22 cellular contexts compared by ENCODE assay signal in the genomic region with DNA sequence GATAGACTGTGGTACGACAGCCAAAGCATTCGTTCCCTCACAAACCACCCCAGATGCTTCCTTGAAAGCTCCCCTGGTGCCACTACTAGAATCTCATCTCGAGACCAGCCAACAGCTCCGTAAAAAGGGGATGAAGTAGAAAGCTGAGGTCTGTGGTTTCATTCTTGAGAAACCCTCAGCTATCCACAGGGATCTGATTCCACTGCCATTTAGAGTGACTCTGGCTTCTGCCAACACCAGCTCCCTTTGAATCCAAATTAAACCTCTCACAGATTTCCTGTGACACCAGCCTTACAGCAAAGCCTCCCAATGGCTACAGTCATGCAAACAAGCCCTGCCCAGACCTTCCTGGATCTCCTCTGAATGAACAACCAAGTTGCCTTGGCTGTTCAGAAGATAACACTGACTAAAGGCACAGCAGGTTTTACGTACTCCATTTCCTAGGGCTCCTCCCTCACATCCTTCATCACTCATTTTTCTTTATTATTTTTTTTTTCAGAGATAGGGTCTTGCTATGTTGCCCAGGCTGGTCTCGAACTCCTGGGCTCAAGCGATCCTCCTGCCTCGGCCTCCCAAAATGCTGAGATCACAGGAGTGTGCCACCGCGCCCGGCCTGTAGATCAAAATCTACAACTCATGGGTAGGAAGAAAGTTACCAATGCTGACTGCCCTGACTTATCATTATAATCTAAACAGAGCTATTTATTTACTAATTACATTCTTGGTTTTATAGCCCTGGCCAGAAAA. TPM values are rescaled to one million over a fixed set of nuclear protein-coding genes. Genes with fewer than 3 reads are reported as not detected.
A peak's percentile ranks its signal among the peaks of the same experiment; 100 is the strongest.
DNase-seq lines count a peak whose midpoint lies in the region; ATAC-seq and TF ChIP-seq lines count a peak whose summit lies in the region.
"Had no signal": no experiment of that assay in that cellular context is flagged by ENCODE, and none has a peak within 500 bp of the region (broad histone marks: within the 10 kb centered on the region; RNA-seq: fewer than 3 reads in every experiment).

No MANE protein-coding gene starts in this region.

- H3K4me3 Mint-ChIP-seq in CD4-positive, alpha-beta T cell = no peak overlapping the region
- H3K4me3 Mint-ChIP-seq in central memory CD8-positive, alpha-beta T cell = no peak overlapping the region
- peak overlapping the region; percentile 73 for H3K4me3 Mint-ChIP-seq in natural killer cell
- H3K4me3 Mint-ChIP-seq: neural progenitor cell had no signal

- no peak for TF ChIP-seq CTCF in CD4-positive, alpha-beta T cell (IDR thresholded peaks at IDR 0.05)
- TF ChIP-seq CTCF in natural killer cell (IDR thresholded peaks at IDR 0.05) = no peak

- ATAC-seq in CD4-positive, alpha-beta T cell (ENCODE audit: poor library complexity) = no peak
- ATAC-seq in central memory CD8-positive, alpha-beta T cell (replicated peaks; ENCODE audit: extremely low read depth, poor library complexity, severe bottlenecking) = no peak
- peak in 2 of 3 donors; percentile 19 to 44 for ATAC-seq in natural killer cell
- ATAC-seq in HG03439 (IDR thresholded peaks at IDR 0.05; ENCODE audit: unreplicated experiment) = no peak
- ATAC-seq: lower lobe of right lung, SK-N-SH treated with all-trans-retinoic acid at 6 μM for 48 hours had no signal

- POLR2A ChIA-PET in CD4-positive, alpha-beta T cell (lab: Charles Lee) = interaction anchor here (0.6 to 1.0 kb wide), 2 partner anchors 20 to 23 kb away, joined by 3 to 4 read pairs; no protein-coding TSS in a partner anchor

- no peak overlapping the region for H3K27ac ChIP-seq in CD4-positive, alpha-beta T cell (ENCODE audit: low read depth, low read length)
- H3K27ac ChIP-seq: C4-2B, GM23248, lower lobe of right lung, neural progenitor cell, Peyer's patch, thyroid gland had no signal

- no peak for DNase-seq in CD4-positive, alpha-beta T cell
- DNase-seq in H4 (ENCODE audit: low spot score) (peak; percentile 42), natural killer cell (no peak), NCI-H1694 (lab: John Stamatoyannopoulos, UW) (no peak), GF-D8 (lab: John Stamatoyannopoulos, UW) (no peak)
- no peak for DNase-seq in central memory CD8-positive, alpha-beta T cell (ENCODE audit: low spot score in 2 of 2)
- DNase-seq: activated naive CD4-positive, alpha-beta T cell; central memory CD4-positive, alpha-beta T cell; foreskin fibroblast; GM23248; lower lobe of right lung; MG63; NCI-H2081 treated with DMSO at 0.1 percent for 48 hours; NCI-H774; right cardiac atrium; stimulated activated CD4-positive, alpha-beta T cell treated with anti-CD3 and anti-CD28 coated beads, Interleukin-2, amount 100 ng/mL, for 24 hours; thyroid gland had no signal

- H3K27me3 Mint-ChIP-seq in CD4-positive, alpha-beta T cell = no peaks in the 10 kb centered on the region
- H3K27me3 Mint-ChIP-seq in central memory CD8-positive, alpha-beta T cell = no peaks in the 10 kb centered on the region
- H3K27me3 Mint-ChIP-seq in natural killer cell (ENCODE audit: low read depth in 2 of 2) = no peaks in the 10 kb centered on the region

- peaks cover 4% of the 10 kb centered on the region for H3K36me3 Mint-ChIP-seq in CD4-positive, alpha-beta T cell (ENCODE audit: low read depth)
- peaks cover 10% of the 10 kb centered on the region for H3K36me3 Mint-ChIP-seq in central memory CD8-positive, alpha-beta T cell (ENCODE audit: insufficient read depth)
- H3K36me3 Mint-ChIP-seq in natural killer cell = no peaks in the 10 kb centered on the region
- H3K36me3 Mint-ChIP-seq: neural progenitor cell had no signal

- peak overlapping the region; percentile 66 for H3K27ac Mint-ChIP-seq in CD4-positive, alpha-beta T cell
- H3K27ac Mint-ChIP-seq in central memory CD8-positive, alpha-beta T cell (ENCODE audit: low read depth) = peak overlapping the region; percentile 90
- H3K27ac Mint-ChIP-seq in natural killer cell = peak overlapping the region; percentile 90 to 91
- H3K27ac Mint-ChIP-seq: neural progenitor cell had no signal

- intact Hi-C loops in CD4-positive, alpha-beta T cell (cut with DNase I, micrococcal nuclease) = no loop called here
- intact Hi-C loops in natural killer cell (cut with micrococcal nuclease) = no loop called here

- H3K27me3 ChIP-seq in CD4-positive, alpha-beta T cell (ENCODE audit: control insufficient read depth, insufficient read depth, low read length) = no peaks in the 10 kb centered on the region
- H3K27me3 ChIP-seq: MG63, neural progenitor cell, Peyer's patch, thyroid gland had no signal

- no peaks in the 10 kb centered on the region for H3K9me3 ChIP-seq in CD4-positive, alpha-beta T cell (ENCODE audit: control insufficient read depth, low read length)
- H3K9me3 ChIP-seq: lower lobe of right lung, MG63, Peyer's patch, thyroid gland had no signal

- H3K4me1 Mint-ChIP-seq in CD4-positive, alpha-beta T cell (ENCODE audit: low read depth) = peaks cover 49% of the 10 kb centered on the region
- peaks cover 44% of the 10 kb centered on the region for H3K4me1 Mint-ChIP-seq in central memory CD8-positive, alpha-beta T cell
- H3K4me1 Mint-ChIP-seq in natural killer cell = peaks cover 52 to 68% of the 10 kb centered on the region in 2 donors

- CTCF ChIA-PET in CD4-positive, alpha-beta T cell (lab: Charles Lee) = interaction anchor here (0.6 to 0.9 kb wide), 2 partner anchors 12 to 390 kb away, joined by 3 read pairs; no protein-coding TSS in a partner anchor

- no peaks in the 10 kb centered on the region for H3K9me3 Mint-ChIP-seq in CD4-positive, alpha-beta T cell
- H3K9me3 Mint-ChIP-seq in central memory CD8-positive, alpha-beta T cell = peaks cover 5% of the 10 kb centered on the region
- H3K9me3 Mint-ChIP-seq in natural killer cell = no peaks in the 10 kb centered on the region
- H3K9me3 Mint-ChIP-seq: neural progenitor cell had no signal

RNA-seq across cellular contexts. Expression of gene FOXN3, which starts 18.7 kb away (rescaled TPM):
- total RNA-seq in CD4-positive, alpha-beta T cell = 100 to 1,000 TPM; 124 to 127 TPM
- 5.2 and 12.2 TPM in 2 replicates for total RNA-seq in H4 (2014; rRNA removed; shearing (Covaris generic))
- 100 to 1,000 TPM; 209 to 216 (median 209) TPM for total RNA-seq in natural killer cell

Comparison
In these comparisons a context has a peak if more than half of its experiments do, and no peak if none do; other contexts are left out.
1. ATAC-seq: peak in natural killer cell (2 of 3); none in CD4-positive, alpha-beta T cell (single experiment), central memory CD8-positive, alpha-beta T cell (single experiment) and HG03439 (single experiment).
2. Peak in every context shown above with its lines, with median percentiles within 50 percentile points of each other: H3K27ac Mint-ChIP-seq.